In genomic region chr7:116715087-116715486, GRCh38 we compare ENCODE assay signal across 19 cellular contexts. TPM values are rescaled to one million over a fixed set of nuclear protein-coding genes. Genes with fewer than 3 reads are reported as not detected.
DNase-seq lines count a peak whose midpoint lies in the region; ATAC-seq, FAIRE-seq and TF ChIP-seq lines count a peak whose summit lies in the region.
"Had no signal": no experiment of that assay in that cellular context is flagged by ENCODE, and none has a peak within 500 bp of the region (broad histone marks: within the 10 kb centered on the region; RNA-seq: fewer than 3 reads in every experiment).

No MANE protein-coding gene starts in this region.

- H3K4me1 ChIP-seq in gastrocnemius medialis (peaks cover 20 to 24% of the 10 kb centered on the region in 2 donors), adrenal gland (replicated peaks in 1 of 2) (no peaks in the 10 kb centered on the region)
- H3K4me1 ChIP-seq: testis had no signal

- no peak for ATAC-seq in gastrocnemius medialis
- ATAC-seq in HG02610 (IDR thresholded peaks at IDR 0.05; ENCODE audit: unreplicated experiment), result no peak
- ATAC-seq: body of pancreas; CD8-positive, alpha-beta T cell; natural killer cell treated with Interleukin-12 subunit alpha and Interleukin-12 subunit beta and Interleukin-15 and Interleukin-18, amount 100 ng/mL, for 72 hours had no signal

- in situ Hi-C loops in gastrocnemius medialis (cut with MboI; ENCODE audit: low sequenced_read_pairs in 4 of 4), result no loop called here

- no peak overlapping the region for H3K4me3 ChIP-seq in epithelial cell of proximal tubule (ENCODE audit: low read depth, low read length)
- no peak overlapping the region for H3K4me3 ChIP-seq in gastrocnemius medialis
- no peak overlapping the region for H3K4me3 ChIP-seq in adrenal gland
- H3K4me3 ChIP-seq: body of pancreas, PC-9, testis had no signal

- intact Hi-C loops in gastrocnemius medialis (cut with DNase I; ENCODE audit: low total_unique reads) (loop anchor here (5.0 kb wide), 1 partner anchor 87 kb away; no protein-coding TSS in a partner anchor), adrenal gland (cut with DNase I) (no loop called here)

- TF ChIP-seq CTCF in epithelial cell of proximal tubule (conservative IDR thresholded peaks at IDR 0.05; ENCODE audit: low read depth, low read length), result peak; percentile 35
- TF ChIP-seq CTCF in gastrocnemius medialis (IDR thresholded peaks at IDR 0.05 in 4 of 5, conservative IDR thresholded peaks at IDR 0.05 in 1 of 5), result no peak
- TF ChIP-seq CTCF in adrenal gland (IDR thresholded peaks at IDR 0.05), result no peak

- H3K27ac ChIP-seq in gastrocnemius medialis (peak overlapping the region in 3 of 4 donors; percentile 65 to 82 (median 79)), adrenal gland (no peak overlapping the region)
- H3K27ac ChIP-seq: body of pancreas, PC-9, testis had no signal

- H3K36me3 ChIP-seq in gastrocnemius medialis (no peaks in the 10 kb centered on the region), adrenal gland (replicated peaks in 1 of 2) (no peaks in the 10 kb centered on the region)

- TF ChIP-seq POLR2A in gastrocnemius medialis (IDR thresholded peaks at IDR 0.05), result no peak
- no peak for TF ChIP-seq POLR2A in H54 (IDR thresholded peaks at IDR 0.05; ENCODE audit: low read depth, low read length)
- TF ChIP-seq POLR2A in adrenal gland (IDR thresholded peaks at IDR 0.05), result no peak

- no peak for FAIRE-seq in H54 (lab: Jason Lieb, UNC)
- FAIRE-seq: GM12891, islet of Langerhans had no signal

- H3K9me3 ChIP-seq in gastrocnemius medialis, result no peaks in the 10 kb centered on the region
- no peaks in the 10 kb centered on the region for H3K9me3 ChIP-seq in adrenal gland (replicated peaks in 1 of 3)
- H3K9me3 ChIP-seq: body of pancreas, testis had no signal

- H3K27me3 ChIP-seq in gastrocnemius medialis (no peaks in the 10 kb centered on the region), adrenal gland (no peaks in the 10 kb centered on the region)
- H3K27me3 ChIP-seq: body of pancreas, testis had no signal

- DNase-seq in EH (ENCODE audit: low read depth) (peak; percentile 47), LHCN-M2 (ENCODE audit: low read depth) (peak; percentile 62), epithelial cell of proximal tubule (ENCODE audit: low read depth) (no peak), gastrocnemius medialis (no peak), H54 (ENCODE audit: insufficient read length, low spot score) (no peak), adrenal gland (no peak)
- DNase-seq: activated naive CD4-positive, alpha-beta T cell treated with Interleukin-2 at 50 U/mL for 16 hours; activated T-cell treated with anti-CD3 and anti-CD28 coated beads for 4 hours; body of pancreas; CD8-positive, alpha-beta T cell; erythroblast; H7; NCI-H1436 treated with DMSO at 0.1 percent for 48 hours; PC-9; testis had no signal

RNA-seq across cellular contexts. Expression of gene MET, which starts 43.1 kb away (rescaled TPM):
- 133 and 149 TPM in 2 replicates for total RNA-seq in LHCN-M2 (2014; rRNA removed)
- polyA plus RNA-seq in LHCN-M2 (2012), result 34.3 TPM
- 155 and 164 TPM in 2 replicates for total RNA-seq in epithelial cell of proximal tubule
- total RNA-seq in gastrocnemius medialis, result 10 to 100 TPM; 15.9 to 36.8 (median 28.7) TPM
- 1 to 10 TPM in 2 of 8 donors, under 1 TPM in 6; 0.60 to 2.3 (median 0.84) TPM for total RNA-seq in adrenal gland
- polyA plus RNA-seq in adrenal gland, result under 1 TPM; 0.64 to 0.95 (median 0.81) TPM
- total RNA-seq: CD8-positive, alpha-beta T cell had no signal

Comparison
In these comparisons a context has a peak if more than half of its experiments do, and no peak if none do; other contexts are left out.
1. DNase-seq: peak in EH (single experiment) and LHCN-M2 (single experiment); none in epithelial cell of proximal tubule (single experiment), gastrocnemius medialis (0 of 2), H54 (single experiment) and adrenal gland (0 of 7).
2. H3K27ac ChIP-seq: peak in gastrocnemius medialis (3 of 4); none in adrenal gland (0 of 5).
3. RNA of gene MET, which starts 43.1 kb away (total RNA-seq): 155 to 164 TPM in epithelial cell of proximal tubule, 133 to 149 TPM in LHCN-M2 and 15.9 to 36.8 TPM in gastrocnemius medialis; 0.60 to 2.3 TPM in adrenal gland; every median in the first group is over 4 times any median in the second.